In the genomic region with DNA sequence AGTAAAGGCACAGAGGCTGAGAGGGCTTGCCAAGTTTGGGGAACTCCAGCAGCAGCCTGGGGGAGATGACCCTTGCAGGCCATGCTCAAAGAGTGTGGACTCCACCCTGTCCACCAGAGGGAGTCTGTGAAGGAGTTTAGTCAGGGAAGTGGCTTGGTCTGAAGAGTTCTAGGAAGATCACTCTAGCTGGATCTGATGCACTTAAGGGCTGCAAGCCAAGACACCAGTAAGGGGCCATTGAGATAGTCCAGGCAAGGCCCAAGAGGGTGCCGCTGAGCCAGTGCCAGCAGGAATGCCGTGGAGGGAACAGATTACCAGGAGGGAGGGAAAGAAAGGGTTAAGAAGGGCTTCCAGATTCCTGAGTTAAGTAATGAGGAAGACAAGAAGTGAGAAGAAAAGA, we compare ENCODE assay signal across 8 cellular contexts.
DNase-seq lines count a peak whose midpoint lies in the region; ATAC-seq, FAIRE-seq and TF ChIP-seq lines count a peak whose summit lies in the region.

No MANE protein-coding gene starts in this region.

- DNase-seq in Calu3 (peak; percentile 60), right atrium auricular region (ENCODE audit: low spot score) (peak; percentile 71), small intestine (peak; percentile 61), mesenteric fat pad (ENCODE audit: low spot score) (no peak)
- DNase-seq in activated naive CD4-positive, alpha-beta T cell treated with anti-CD3 and anti-CD28 coated beads, Interleukin-2, amount 50 U/mL, for 72 hours (ENCODE audit: low spot score in 2 of 2) = peak in 1 of 2 donors; percentile 52

- no peaks in the 10 kb centered on the region for H3K9me2 ChIP-seq in OCI-LY1 (ENCODE audit: low read depth, low read length)

- FAIRE-seq in small intestine (lab: Jason Lieb, UNC) = no peak

- H3K4me3 Mint-ChIP-seq in Calu3 (ENCODE audit: low read depth, unreplicated experiment) = no peak overlapping the region

- H3K36me3 ChIP-seq in OCI-LY1 (ENCODE audit: insufficient read depth, low read length) (no peaks in the 10 kb centered on the region), right atrium auricular region (peaks cover 24% of the 10 kb centered on the region), small intestine (ENCODE audit: control insufficient read depth in 2 of 2, insufficient read depth in 2 of 2, low read length in 2 of 2) (no peaks in the 10 kb centered on the region)

- H3K36me3 Mint-ChIP-seq in Calu3 (ENCODE audit: insufficient read depth, unreplicated experiment) = no peaks in the 10 kb centered on the region
- H3K36me3 Mint-ChIP-seq in activated naive CD4-positive, alpha-beta T cell treated with anti-CD3 and anti-CD28 coated beads, Interleukin-2, amount 50 U/mL, for 72 hours = no peaks in the 10 kb centered on the region

- no peak overlapping the region for H3K4me2 ChIP-seq in OCI-LY1 (ENCODE audit: low read length)

- WGBS in small intestine, 3 donors = 32 to 62% (median 52%) methylated on average over 2 of the region's 2 CpGs

- no peaks in the 10 kb centered on the region for H3K9me3 Mint-ChIP-seq in Calu3 (ENCODE audit: low read depth, unreplicated experiment)
- H3K9me3 Mint-ChIP-seq in activated naive CD4-positive, alpha-beta T cell treated with anti-CD3 and anti-CD28 coated beads, Interleukin-2, amount 50 U/mL, for 72 hours = no peaks in the 10 kb centered on the region

- H3K4me1 ChIP-seq in OCI-LY1 (ENCODE audit: insufficient read depth, low read length, severe bottlenecking) (no peaks in the 10 kb centered on the region), right atrium auricular region (peaks cover 0 to 12% of the 10 kb centered on the region in 2 donors), small intestine (ENCODE audit: control insufficient read depth in 2 of 2, insufficient read depth in 1 of 2, low read depth in 1 of 2, low read length in 1 of 2) (peaks cover 0 to 3% of the 10 kb centered on the region in 2 donors)

- no peak overlapping the region for H3K27ac Mint-ChIP-seq in Calu3 (ENCODE audit: unreplicated experiment)
- H3K27ac Mint-ChIP-seq in activated naive CD4-positive, alpha-beta T cell treated with anti-CD3 and anti-CD28 coated beads, Interleukin-2, amount 50 U/mL, for 72 hours = peak overlapping the region in 1 of 2 donors; percentile 50

- no TSS peak for BruUV-seq in Calu3 (replicated peaks; lab: Mats Ljungman, UMichigan)

- H3K9ac ChIP-seq in OCI-LY1 (ENCODE audit: low read length) = no peak overlapping the region

- intact Hi-C loops in Calu3 (cut with micrococcal nuclease; ENCODE audit: unreplicated experiment) = loop anchor here (2.0 kb wide), 1 partner anchor 64 kb away; no protein-coding TSS in a partner anchor

- ATAC-seq in GM18907 (IDR thresholded peaks at IDR 0.05; ENCODE audit: unreplicated experiment) (peak; percentile 85), HG03066 (IDR thresholded peaks at IDR 0.05; ENCODE audit: low read depth, unreplicated experiment) (peak; percentile 79)
- ATAC-seq in activated naive CD4-positive, alpha-beta T cell treated with anti-CD3 and anti-CD28 coated beads, Interleukin-2, amount 50 U/mL, for 72 hours = peak; percentile 88 to 93

- no peaks in the 10 kb centered on the region for H3K79me2 ChIP-seq in OCI-LY1 (ENCODE audit: insufficient read depth, low read length)

- no peaks in the 10 kb centered on the region for H3F3A ChIP-seq in OCI-LY1 (ENCODE audit: insufficient read depth, low read length)

- no peak overlapping the region for H3K27ac ChIP-seq in OCI-LY1 (ENCODE audit: low read depth, low read length, poor library complexity, severe bottlenecking)
- H3K27ac ChIP-seq in right atrium auricular region = peak overlapping the region in 1 of 2 donors; percentile 57
- H3K27ac ChIP-seq in small intestine (ENCODE audit: low read depth in 1 of 2, low read length in 1 of 2) = no peak overlapping the region

- H2AFZ ChIP-seq in OCI-LY1 (ENCODE audit: low read length) = no peak overlapping the region

- H3K27me3 ChIP-seq in OCI-LY1 (ENCODE audit: insufficient read depth, low read length) (no peaks in the 10 kb centered on the region), right atrium auricular region (no peaks in the 10 kb centered on the region), small intestine (ENCODE audit: control insufficient read depth in 2 of 2, insufficient read depth in 2 of 2, low read length in 2 of 2) (no peaks in the 10 kb centered on the region)

- H3K9me3 ChIP-seq in OCI-LY1 (ENCODE audit: low read length) (no peaks in the 10 kb centered on the region), right atrium auricular region (no peaks in the 10 kb centered on the region), small intestine (ENCODE audit: control insufficient read depth, low read depth) (no peaks in the 10 kb centered on the region)

- no peak overlapping the region for H3K4me3 ChIP-seq in OCI-LY1 (ENCODE audit: low read depth, low read length, poor library complexity, severe bottlenecking)
- no peak overlapping the region for H3K4me3 ChIP-seq in right atrium auricular region
- H3K4me3 ChIP-seq in small intestine (ENCODE audit: low read depth in 1 of 2, low read length in 2 of 2) = no peak overlapping the region

- CTCF ChIA-PET in Calu3 (lab: Charles Lee) = interaction anchor here (0.8 to 2.5 kb wide), 2 partner anchors 9 to 336 kb away, joined by 3 to 6 read pairs; no protein-coding TSS in a partner anchor

- H3K27me3 Mint-ChIP-seq in Calu3 (ENCODE audit: unreplicated experiment) = no peaks in the 10 kb centered on the region

- no peaks in the 10 kb centered on the region for H4K20me1 ChIP-seq in OCI-LY1 (ENCODE audit: insufficient read depth, low read length)

- TF ChIP-seq CTCF in Calu3 (IDR thresholded peaks at IDR 0.05; ENCODE audit: unreplicated experiment) = peak; percentile 47
- TF ChIP-seq CTCF in OCI-LY1 (IDR thresholded peaks at IDR 0.05; ENCODE audit: low read length) = peak; percentile 60
- peak; percentile 29 to 82 for TF ChIP-seq CTCF in right atrium auricular region (IDR thresholded peaks at IDR 0.05)

- peaks cover 8% of the 10 kb centered on the region for H3K4me1 Mint-ChIP-seq in Calu3 (ENCODE audit: low read depth, unreplicated experiment)
